1 cellular context compared by ENCODE assay signal in the genomic region with DNA sequence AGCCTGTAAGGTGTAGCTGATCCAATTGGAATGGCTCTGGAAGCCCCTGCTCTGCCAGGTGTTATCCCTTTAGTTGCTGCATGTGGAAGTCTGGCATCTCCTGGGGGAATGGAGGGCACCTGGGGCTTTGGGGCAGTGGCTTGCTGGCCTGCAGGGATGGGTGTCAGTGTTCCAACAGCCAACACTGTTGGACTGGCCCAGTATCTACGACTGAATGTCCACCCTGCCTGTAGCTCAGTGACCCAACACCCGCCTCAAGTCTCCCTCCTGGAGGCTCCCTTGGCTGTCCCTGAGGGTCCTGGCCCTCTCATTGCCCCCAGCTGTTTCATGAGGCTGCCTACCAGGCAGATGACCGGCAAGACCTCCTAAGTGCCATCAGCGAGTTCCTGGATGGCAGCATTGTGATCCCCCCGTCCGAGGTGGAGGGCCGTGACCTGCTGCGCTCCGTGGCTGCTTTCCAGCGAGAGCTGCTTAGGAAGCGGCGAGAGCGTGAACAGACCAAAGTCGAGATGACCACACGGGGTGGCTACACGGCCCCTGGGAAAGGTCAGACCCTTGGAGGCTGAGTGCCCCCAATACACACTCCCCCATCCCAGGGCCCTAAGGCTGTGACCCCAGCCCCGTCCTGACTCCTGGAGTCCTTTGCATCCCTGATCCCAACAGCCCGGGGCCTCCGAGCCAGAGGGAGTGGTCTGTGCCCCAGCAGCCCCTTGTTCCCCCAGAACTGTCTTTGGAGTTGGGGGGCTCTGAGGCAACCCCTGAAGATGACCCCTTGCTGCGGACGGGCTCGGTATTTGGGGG.
TF ChIP-seq lines count a peak whose summit lies in the region.

No MANE protein-coding gene starts in this region.

TF ChIP-seq in IMR-90, 13 proteins besides CTCF, POLR2A, EP300 and RAD21:
- no peak for TF ChIP-seq MAZ (IDR thresholded peaks at IDR 0.05; ENCODE audit: borderline replicate concordance, low read depth, low read length)
- no peak for TF ChIP-seq NFE2L2 (IDR thresholded peaks at IDR 0.05; ENCODE audit: low read depth, low read length)
- TF ChIP-seq, protein P1, sequence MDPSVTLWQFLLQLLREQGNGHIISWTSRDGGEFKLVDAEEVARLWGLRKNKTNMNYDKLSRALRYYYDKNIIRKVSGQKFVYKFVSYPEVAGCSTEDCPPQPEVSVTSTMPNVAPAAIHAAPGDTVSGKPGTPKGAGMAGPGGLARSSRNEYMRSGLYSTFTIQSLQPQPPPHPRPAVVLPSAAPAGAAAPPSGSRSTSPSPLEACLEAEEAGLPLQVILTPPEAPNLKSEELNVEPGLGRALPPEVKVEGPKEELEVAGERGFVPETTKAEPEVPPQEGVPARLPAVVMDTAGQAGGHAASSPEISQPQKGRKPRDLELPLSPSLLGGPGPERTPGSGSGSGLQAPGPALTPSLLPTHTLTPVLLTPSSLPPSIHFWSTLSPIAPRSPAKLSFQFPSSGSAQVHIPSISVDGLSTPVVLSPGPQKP (IDR thresholded peaks at IDR 0.05; ENCODE audit: borderline replicate concordance, low read depth, low read length): no peak
- no peak for TF ChIP-seq FOS (IDR thresholded peaks at IDR 0.05; ENCODE audit: low read depth, low read length)
- no peak for TF ChIP-seq BHLHE40 (IDR thresholded peaks at IDR 0.05; ENCODE audit: low read depth, low read length)
- TF ChIP-seq, protein P2, sequence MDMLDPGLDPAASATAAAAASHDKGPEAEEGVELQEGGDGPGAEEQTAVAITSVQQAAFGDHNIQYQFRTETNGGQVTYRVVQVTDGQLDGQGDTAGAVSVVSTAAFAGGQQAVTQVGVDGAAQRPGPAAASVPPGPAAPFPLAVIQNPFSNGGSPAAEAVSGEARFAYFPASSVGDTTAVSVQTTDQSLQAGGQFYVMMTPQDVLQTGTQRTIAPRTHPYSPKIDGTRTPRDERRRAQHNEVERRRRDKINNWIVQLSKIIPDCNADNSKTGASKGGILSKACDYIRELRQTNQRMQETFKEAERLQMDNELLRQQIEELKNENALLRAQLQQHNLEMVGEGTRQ (IDR thresholded peaks at IDR 0.05; ENCODE audit: low read depth, low read length): no peak
- no peak for TF ChIP-seq MAFK (IDR thresholded peaks at IDR 0.05; ENCODE audit: low read depth, low read length)
- no peak for TF ChIP-seq SMC3 (IDR thresholded peaks at IDR 0.05; ENCODE audit: low read depth, low read length)
- no peak for TF ChIP-seq CEBPB (IDR thresholded peaks at IDR 0.05; ENCODE audit: low read depth, low read length)
- TF ChIP-seq MXI1 (IDR thresholded peaks at IDR 0.05; ENCODE audit: borderline replicate concordance, low read depth, low read length): no peak
- no peak for TF ChIP-seq RCOR1 (IDR thresholded peaks at IDR 0.05; ENCODE audit: insufficient replicate concordance, low read length)
- TF ChIP-seq RFX5 (IDR thresholded peaks at IDR 0.05; ENCODE audit: low read depth, low read length): no peak
- TF ChIP-seq CHD1 (IDR thresholded peaks at IDR 0.05; ENCODE audit: low read depth, low read length): no peak
